In genomic region chr2:136448435-136448834, GRCh38 we compare ENCODE assay signal across 21 cellular contexts.
DNase-seq lines count a peak whose midpoint lies in the region; ATAC-seq and TF ChIP-seq lines count a peak whose summit lies in the region.
"Had no signal": no experiment of that assay in that cellular context is flagged by ENCODE, and none has a peak within 500 bp of the region (broad histone marks: within the 10 kb centered on the region; RNA-seq: fewer than 3 reads in every experiment).

No MANE protein-coding gene starts in this region.

- H3K36me3 ChIP-seq in esophagus muscularis mucosa, result no peaks in the 10 kb centered on the region
- H3K36me3 ChIP-seq: brain microvascular endothelial cell, lower lobe of right lung, pancreas had no signal

- H3K27me3 ChIP-seq in esophagus muscularis mucosa, result peaks cover 0 to 3% (median 0%) of the 10 kb centered on the region in 4 donors
- H3K27me3 ChIP-seq: brain microvascular endothelial cell, pancreas had no signal

- POLR2A ChIA-PET in activated CD8-positive, alpha-beta T cell treated with anti-CD3 and anti-CD28 coated beads, Interleukin-2, amount 10 ng/mL, durations not matched to agents 7 days and 5 days (lab: Charles Lee), result no interaction called here

- no peak for TF ChIP-seq CTCF in esophagus muscularis mucosa (IDR thresholded peaks at IDR 0.05)

- H3K27ac Mint-ChIP-seq in activated CD8-positive, alpha-beta T cell treated with anti-CD3 and anti-CD28 coated beads, Interleukin-2, amount 10 ng/mL, durations not matched to agents 7 days and 5 days, result no peak overlapping the region
- H3K27ac Mint-ChIP-seq: activated naive CD4-positive, alpha-beta T cell treated with anti-CD3 and anti-CD28 coated beads, Interleukin-2, amount 50 U/mL, for 24 hours; activated T-cell treated with anti-CD3 and anti-CD28 coated beads, Interleukin-2, amount 50 U/mL, for 24 hours; dendritic cell treated with granulocyte-macrophage colony-stimulating factor and Interleukin-4, amounts not matched to agents 40 ng/mL and 50 ng/mL, for 4 days had no signal

- TF ChIP-seq POLR2A in esophagus muscularis mucosa (IDR thresholded peaks at IDR 0.05; ENCODE audit: low read depth), result no peak

- WGBS in esophagus muscularis mucosa, result 67% methylated on average over 1 of the region's 1 CpG

- H3K27ac ChIP-seq in esophagus muscularis mucosa (replicated peaks in 1 of 4), result no peak overlapping the region
- H3K27ac ChIP-seq: brain microvascular endothelial cell, lower lobe of right lung, pancreas, skin epidermis had no signal

- no peaks in the 10 kb centered on the region for H3K4me1 Mint-ChIP-seq in activated CD8-positive, alpha-beta T cell treated with anti-CD3 and anti-CD28 coated beads, Interleukin-2, amount 10 ng/mL, durations not matched to agents 7 days and 5 days (ENCODE audit: low read depth)
- H3K4me1 Mint-ChIP-seq: activated naive CD4-positive, alpha-beta T cell treated with anti-CD3 and anti-CD28 coated beads, Interleukin-2, amount 50 U/mL, for 24 hours had no signal

- peaks cover 13% of the 10 kb centered on the region for H3K27me3 Mint-ChIP-seq in activated CD8-positive, alpha-beta T cell treated with anti-CD3 and anti-CD28 coated beads, Interleukin-2, amount 10 ng/mL, durations not matched to agents 7 days and 5 days (ENCODE audit: low read depth)

- no peak for TF ChIP-seq EP300 in esophagus muscularis mucosa (IDR thresholded peaks at IDR 0.05)

- H3K9me3 Mint-ChIP-seq in activated CD8-positive, alpha-beta T cell treated with anti-CD3 and anti-CD28 coated beads, Interleukin-2, amount 10 ng/mL, durations not matched to agents 7 days and 5 days (ENCODE audit: insufficient read depth), result no peaks in the 10 kb centered on the region
- H3K9me3 Mint-ChIP-seq: activated naive CD4-positive, alpha-beta T cell treated with anti-CD3 and anti-CD28 coated beads, Interleukin-2, amount 50 U/mL, for 24 hours; activated T-cell treated with anti-CD3 and anti-CD28 coated beads, Interleukin-2, amount 50 U/mL, for 24 hours; dendritic cell treated with granulocyte-macrophage colony-stimulating factor and Interleukin-4, amounts not matched to agents 40 ng/mL and 50 ng/mL, for 4 days had no signal

- no peaks in the 10 kb centered on the region for H3K9me3 ChIP-seq in esophagus muscularis mucosa
- H3K9me3 ChIP-seq: lower lobe of right lung, pancreas had no signal

- H3K4me3 ChIP-seq in esophagus muscularis mucosa, result no peak overlapping the region
- H3K4me3 ChIP-seq: lower lobe of right lung, pancreas, skin epidermis had no signal

- in situ Hi-C loops in Caki2 (cut with HindIII; ENCODE audit: low pct_unique_long_range_greater_than_20kb, low sequenced_read_pairs), result no loop called here

- no peak overlapping the region for H3K4me3 Mint-ChIP-seq in activated CD8-positive, alpha-beta T cell treated with anti-CD3 and anti-CD28 coated beads, Interleukin-2, amount 10 ng/mL, durations not matched to agents 7 days and 5 days
- H3K4me3 Mint-ChIP-seq: activated naive CD4-positive, alpha-beta T cell treated with anti-CD3 and anti-CD28 coated beads, Interleukin-2, amount 50 U/mL, for 24 hours; activated T-cell treated with anti-CD3 and anti-CD28 coated beads, Interleukin-2, amount 50 U/mL, for 24 hours; dendritic cell treated with granulocyte-macrophage colony-stimulating factor and Interleukin-4, amounts not matched to agents 40 ng/mL and 50 ng/mL, for 4 days had no signal

- H3K4me1 ChIP-seq in esophagus muscularis mucosa, result no peaks in the 10 kb centered on the region
- H3K4me1 ChIP-seq: lower lobe of right lung, pancreas had no signal

- ATAC-seq in GM18907 (IDR thresholded peaks at IDR 0.05; ENCODE audit: unreplicated experiment), result no peak
- ATAC-seq in activated CD8-positive, alpha-beta T cell treated with anti-CD3 and anti-CD28 coated beads, Interleukin-2, amount 10 ng/mL, durations not matched to agents 7 days and 5 days, result no peak
- ATAC-seq: lower lobe of right lung, pancreas had no signal

- CTCF ChIA-PET in activated CD8-positive, alpha-beta T cell treated with anti-CD3 and anti-CD28 coated beads, Interleukin-2, amount 10 ng/mL, durations not matched to agents 7 days and 5 days (lab: Charles Lee), result no interaction called here

- intact Hi-C loops in esophagus muscularis mucosa (cut with DNase I), result no loop called here

- no peaks in the 10 kb centered on the region for H3K36me3 Mint-ChIP-seq in activated CD8-positive, alpha-beta T cell treated with anti-CD3 and anti-CD28 coated beads, Interleukin-2, amount 10 ng/mL, durations not matched to agents 7 days and 5 days (ENCODE audit: low read depth)
- H3K36me3 Mint-ChIP-seq: activated naive CD4-positive, alpha-beta T cell treated with anti-CD3 and anti-CD28 coated beads, Interleukin-2, amount 50 U/mL, for 24 hours had no signal

- DNase-seq in Caki2 (ENCODE audit: low read depth) (peak; percentile 21), NCI-H1092 (lab: John Stamatoyannopoulos, UW) (peak; percentile 56), NCI-H345 treated with DMSO at 0.1 percent for 48 hours (lab: John Stamatoyannopoulos, UW; ENCODE audit: unreplicated experiment) (peak; percentile 93), esophagus muscularis mucosa (ENCODE audit: extremely low spot score) (peak; percentile 66), RKO (ENCODE audit: low spot score) (no peak)
- DNase-seq in activated CD8-positive, alpha-beta T cell treated with anti-CD3 and anti-CD28 coated beads, Interleukin-2, amount 10 ng/mL, durations not matched to agents 7 days and 5 days, result no peak
- DNase-seq: activated CD4-positive, alpha-beta T cell treated with anti-CD3 and anti-CD28 coated beads, Interleukin-2, amount 50 U/mL, for 48 hours; activated T-cell treated with anti-CD3 and anti-CD28 coated beads, Interleukin-2, amount 50 U/mL, for 24 hours; brain microvascular endothelial cell; Calu3; erythroblast; lower lobe of right lung; NCI-H1105; NK-92 treated with Interleukin-12 subunit alpha and Interleukin-12 subunit beta, amount 100 ng/mL, for 24 hours; pancreas; stimulated activated CD4-positive, alpha-beta T cell treated with anti-CD3 and anti-CD28 coated beads, Interleukin-4, amount 100 ng/mL, for 1 hour; SW 1271 had no signal

Comparison
In these comparisons a context has a peak if more than half of its experiments do, and no peak if none do; other contexts are left out.
1. DNase-seq: peak in Caki2 (single experiment), NCI-H1092 (single experiment), NCI-H345 treated with DMSO at 0.1 percent for 48 hours (single experiment) and esophagus muscularis mucosa (single experiment); none in activated CD8-positive, alpha-beta T cell treated with anti-CD3 and anti-CD28 coated beads, Interleukin-2, amount 10 ng/mL, durations not matched to agents 7 days and 5 days (single experiment) and RKO (single experiment).